In genomic region chr16:20741555-20742285, GRCh38 we compare ENCODE assay signal across 1 cellular context.
TF ChIP-seq lines count a peak whose summit lies in the region.

THUMPD1 (minus strand) TSS chr16:20741818; CDS start chr16:20741739, 79 bp downstream.

TF ChIP-seq in HepG2, 621 proteins besides CTCF, POLR2A, EP300 and RAD21 (continued from another document and continues in another):
- TF ChIP-seq AKNA (CRISPR knock-in tag; IDR thresholded peaks at IDR 0.05; ENCODE audit: borderline replicate concordance) (0 out of 2 replicates have a peak, but pooled peaks have one; percentile 66), SMARCE1 (IDR thresholded peaks at IDR 0.05; ENCODE audit: borderline replicate concordance) (no peak), ZNF292 (CRISPR knock-in tag; IDR thresholded peaks at IDR 0.05; ENCODE audit: borderline replicate concordance, low read depth) (peak; percentile 39; the same call in 1 of the 2 replicates), NFAT5 (CRISPR knock-in tag; IDR thresholded peaks at IDR 0.05) (peak; percentile 77; the same call in 1 of the 2 replicates), ZHX2 (IDR thresholded peaks at IDR 0.05; ENCODE audit: low read depth) (peak; percentile 98), ZHX2 (CRISPR knock-in tag; IDR thresholded peaks at IDR 0.05; ENCODE audit: borderline replicate concordance) (peak; percentile 48; the same call in 1 of the 2 replicates), SATB2 (CRISPR knock-in tag; IDR thresholded peaks at IDR 0.05) (no peak; the same call in none of the 2 replicates), ZNF432 (CRISPR knock-in tag; IDR thresholded peaks at IDR 0.05; ENCODE audit: borderline replicate concordance) (no peak), JUND (CRISPR knock-in tag; IDR thresholded peaks at IDR 0.05) (peak; percentile 87), ZNF770 (CRISPR knock-in tag; IDR thresholded peaks at IDR 0.05) (peak; percentile 100), ARID2 (CRISPR knock-in tag; IDR thresholded peaks at IDR 0.05; ENCODE audit: borderline replicate concordance) (no peak), TEAD3 (CRISPR knock-in tag; optimal IDR thresholded peaks at IDR 0.05; ENCODE audit: borderline replicate concordance) (peak; percentile 98), ZNF143 (CRISPR knock-in tag; IDR thresholded peaks at IDR 0.05) (peak; percentile 73), ZNF382 (CRISPR knock-in tag; IDR thresholded peaks at IDR 0.05; ENCODE audit: borderline replicate concordance) (no peak), ZSCAN29 (CRISPR knock-in tag; conservative IDR thresholded peaks at IDR 0.05) (no peak; the same call in 1 of the 2 replicates), ZMYM3 (CRISPR knock-in tag; IDR thresholded peaks at IDR 0.05) (peak; percentile 97), AKAP8 (CRISPR knock-in tag; IDR thresholded peaks at IDR 0.05) (peak; percentile 96), NR1H2 (CRISPR knock-in tag; IDR thresholded peaks at IDR 0.05; ENCODE audit: borderline replicate concordance, low read depth) (0 out of 2 replicates have a peak, but pooled peaks have one; percentile 81), BHLHE40 (IDR thresholded peaks at IDR 0.05; ENCODE audit: low read length) (peak; percentile 76), ZBTB1 (CRISPR knock-in tag; IDR thresholded peaks at IDR 0.05; ENCODE audit: borderline replicate concordance) (peak; percentile 41; the same call in 1 of the 2 replicates), RORA (CRISPR knock-in tag; IDR thresholded peaks at IDR 0.05) (no peak), ARNT2 (CRISPR knock-in tag; IDR thresholded peaks at IDR 0.05; ENCODE audit: low read depth) (peak; percentile 97)
- TF ChIP-seq, protein P1, sequence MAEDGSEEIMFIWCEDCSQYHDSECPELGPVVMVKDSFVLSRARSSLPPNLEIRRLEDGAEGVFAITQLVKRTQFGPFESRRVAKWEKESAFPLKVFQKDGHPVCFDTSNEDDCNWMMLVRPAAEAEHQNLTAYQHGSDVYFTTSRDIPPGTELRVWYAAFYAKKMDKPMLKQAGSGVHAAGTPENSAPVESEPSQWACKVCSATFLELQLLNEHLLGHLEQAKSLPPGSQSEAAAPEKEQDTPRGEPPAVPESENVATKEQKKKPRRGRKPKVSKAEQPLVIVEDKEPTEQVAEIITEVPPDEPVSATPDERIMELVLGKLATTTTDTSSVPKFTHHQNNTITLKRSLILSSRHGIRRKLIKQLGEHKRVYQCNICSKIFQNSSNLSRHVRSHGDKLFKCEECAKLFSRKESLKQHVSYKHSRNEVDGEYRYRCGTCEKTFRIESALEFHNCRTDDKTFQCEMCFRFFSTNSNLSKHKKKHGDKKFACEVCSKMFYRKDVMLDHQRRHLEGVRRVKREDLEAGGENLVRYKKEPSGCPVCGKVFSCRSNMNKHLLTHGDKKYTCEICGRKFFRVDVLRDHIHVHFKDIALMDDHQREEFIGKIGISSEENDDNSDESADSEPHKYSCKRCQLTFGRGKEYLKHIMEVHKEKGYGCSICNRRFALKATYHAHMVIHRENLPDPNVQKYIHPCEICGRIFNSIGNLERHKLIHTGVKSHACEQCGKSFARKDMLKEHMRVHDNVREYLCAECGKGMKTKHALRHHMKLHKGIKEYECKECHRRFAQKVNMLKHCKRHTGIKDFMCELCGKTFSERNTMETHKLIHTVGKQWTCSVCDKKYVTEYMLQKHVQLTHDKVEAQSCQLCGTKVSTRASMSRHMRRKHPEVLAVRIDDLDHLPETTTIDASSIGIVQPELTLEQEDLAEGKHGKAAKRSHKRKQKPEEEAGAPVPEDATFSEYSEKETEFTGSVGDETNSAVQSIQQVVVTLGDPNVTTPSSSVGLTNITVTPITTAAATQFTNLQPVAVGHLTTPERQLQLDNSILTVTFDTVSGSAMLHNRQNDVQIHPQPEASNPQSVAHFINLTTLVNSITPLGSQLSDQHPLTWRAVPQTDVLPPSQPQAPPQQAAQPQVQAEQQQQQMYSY (CRISPR knock-in tag; IDR thresholded peaks at IDR 0.05): no peak; the same call in 1 of the 2 replicates
- TF ChIP-seq, protein P2, sequence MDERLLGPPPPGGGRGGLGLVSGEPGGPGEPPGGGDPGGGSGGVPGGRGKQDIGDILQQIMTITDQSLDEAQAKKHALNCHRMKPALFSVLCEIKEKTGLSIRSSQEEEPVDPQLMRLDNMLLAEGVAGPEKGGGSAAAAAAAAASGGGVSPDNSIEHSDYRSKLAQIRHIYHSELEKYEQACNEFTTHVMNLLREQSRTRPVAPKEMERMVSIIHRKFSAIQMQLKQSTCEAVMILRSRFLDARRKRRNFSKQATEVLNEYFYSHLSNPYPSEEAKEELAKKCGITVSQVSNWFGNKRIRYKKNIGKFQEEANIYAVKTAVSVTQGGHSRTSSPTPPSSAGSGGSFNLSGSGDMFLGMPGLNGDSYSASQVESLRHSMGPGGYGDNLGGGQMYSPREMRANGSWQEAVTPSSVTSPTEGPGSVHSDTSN (CRISPR knock-in tag; IDR thresholded peaks at IDR 0.05): peak; percentile 51; the same call in 1 of the 2 replicates
- TF ChIP-seq, protein P3, sequence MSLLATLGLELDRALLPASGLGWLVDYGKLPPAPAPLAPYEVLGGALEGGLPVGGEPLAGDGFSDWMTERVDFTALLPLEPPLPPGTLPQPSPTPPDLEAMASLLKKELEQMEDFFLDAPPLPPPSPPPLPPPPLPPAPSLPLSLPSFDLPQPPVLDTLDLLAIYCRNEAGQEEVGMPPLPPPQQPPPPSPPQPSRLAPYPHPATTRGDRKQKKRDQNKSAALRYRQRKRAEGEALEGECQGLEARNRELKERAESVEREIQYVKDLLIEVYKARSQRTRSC (CRISPR knock-in tag; IDR thresholded peaks at IDR 0.05; ENCODE audit: low read depth): 0 out of 2 replicates have a peak, but pooled peaks have one; percentile 92
